1 cellular context compared by ENCODE assay signal in genomic region chr2:237581751-237582746, GRCh38.
A peak's percentile ranks its signal among the peaks of the same experiment; 100 is the strongest.
TF ChIP-seq lines count a peak whose summit lies in the region.

No MANE protein-coding gene starts in this region.

TF ChIP-seq in HEK293, 187 proteins besides CTCF, POLR2A, EP300 and RAD21 (continued from another document):
- TF ChIP-seq ZSCAN18 (tag by site-specific recombination; IDR thresholded peaks at IDR 0.05) (no peak), ZXDB (tag by site-specific recombination; IDR thresholded peaks at IDR 0.05) (no peak), GLIS1 (tag by site-specific recombination; IDR thresholded peaks at IDR 0.05) (peak; percentile 83), ZNF449 (tag by site-specific recombination; IDR thresholded peaks at IDR 0.05) (peak; percentile 54; the same call in 1 of the 2 replicates)
